ENCODE assay signal across 1 cellular context in genomic region chr6:15063253-15063853, GRCh38.
TF ChIP-seq lines count a peak whose summit lies in the region.

No MANE protein-coding gene starts in this region.

TF ChIP-seq in K562, 482 proteins besides CTCF, POLR2A, EP300 and RAD21 (continued from another document and continues in another):
- no peak for TF ChIP-seq AFF4 (CRISPR knock-in tag; IDR thresholded peaks at IDR 0.05)
- no peak for TF ChIP-seq ETS2 (tag; IDR thresholded peaks at IDR 0.05; ENCODE audit: borderline replicate concordance, poor library complexity, severe bottlenecking)
- TF ChIP-seq NR3C1 (CRISPR knock-in tag; IDR thresholded peaks at IDR 0.05): no peak
- TF ChIP-seq JUND (IDR thresholded peaks at IDR 0.05; ENCODE audit: borderline replicate concordance, low read depth, low read length): peak; percentile 10; the same call in 1 of the 2 replicates
- TF ChIP-seq JUND (tag; IDR thresholded peaks at IDR 0.05; ENCODE audit: borderline replicate concordance, low read depth, low read length): 0 out of 3 replicates have a peak, but pooled peaks have one; percentile 7
- no peak for TF ChIP-seq SRSF3 (IDR thresholded peaks at IDR 0.05; ENCODE audit: insufficient read depth, low read length)
- no peak for TF ChIP-seq EP400 (IDR thresholded peaks at IDR 0.05)
- TF ChIP-seq HEY1 (CRISPR knock-in tag; IDR thresholded peaks at IDR 0.05; ENCODE audit: borderline replicate concordance): no peak
- no peak for TF ChIP-seq RBM39 (optimal IDR thresholded peaks at IDR 0.05; ENCODE audit: low read depth, low read length)
- no peak for TF ChIP-seq ZNF830 (CRISPR knock-in tag; IDR thresholded peaks at IDR 0.05)
- TF ChIP-seq SMARCA4 (IDR thresholded peaks at IDR 0.05): no peak
- no peak for TF ChIP-seq TCF7 (IDR thresholded peaks at IDR 0.05; ENCODE audit: borderline replicate concordance)
- TF ChIP-seq CTBP1 (IDR thresholded peaks at IDR 0.05; ENCODE audit: borderline replicate concordance): peak; percentile 33; the same call in 1 of the 2 replicates
- TF ChIP-seq, protein P1, sequence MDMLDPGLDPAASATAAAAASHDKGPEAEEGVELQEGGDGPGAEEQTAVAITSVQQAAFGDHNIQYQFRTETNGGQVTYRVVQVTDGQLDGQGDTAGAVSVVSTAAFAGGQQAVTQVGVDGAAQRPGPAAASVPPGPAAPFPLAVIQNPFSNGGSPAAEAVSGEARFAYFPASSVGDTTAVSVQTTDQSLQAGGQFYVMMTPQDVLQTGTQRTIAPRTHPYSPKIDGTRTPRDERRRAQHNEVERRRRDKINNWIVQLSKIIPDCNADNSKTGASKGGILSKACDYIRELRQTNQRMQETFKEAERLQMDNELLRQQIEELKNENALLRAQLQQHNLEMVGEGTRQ (CRISPR knock-in tag; IDR thresholded peaks at IDR 0.05): no peak
- TF ChIP-seq ZNF766 (CRISPR knock-in tag; conservative IDR thresholded peaks at IDR 0.05): no peak
- TF ChIP-seq U2AF1 (optimal IDR thresholded peaks at IDR 0.05; ENCODE audit: low read depth, low read length): no peak
- peak; percentile 72 for TF ChIP-seq TEAD2 (tag; IDR thresholded peaks at IDR 0.05)
- TF ChIP-seq ZNF165 (CRISPR knock-in tag; IDR thresholded peaks at IDR 0.05; ENCODE audit: borderline replicate concordance): no peak
- TF ChIP-seq SMARCE1 (IDR thresholded peaks at IDR 0.05): peak; percentile 54; the same call in 1 of the 2 replicates
- TF ChIP-seq RAD51 (IDR thresholded peaks at IDR 0.05; ENCODE audit: borderline replicate concordance, low read depth): no peak
- TF ChIP-seq SFPQ (IDR thresholded peaks at IDR 0.05; ENCODE audit: low read depth, low read length): no peak
- TF ChIP-seq E2F5 (CRISPR knock-in tag; IDR thresholded peaks at IDR 0.05): no peak
- no peak for TF ChIP-seq SP2 (IDR thresholded peaks at IDR 0.05; ENCODE audit: extremely low read depth, low read depth, low read length, poor library complexity, severe bottlenecking)
- TF ChIP-seq, protein P2, sequence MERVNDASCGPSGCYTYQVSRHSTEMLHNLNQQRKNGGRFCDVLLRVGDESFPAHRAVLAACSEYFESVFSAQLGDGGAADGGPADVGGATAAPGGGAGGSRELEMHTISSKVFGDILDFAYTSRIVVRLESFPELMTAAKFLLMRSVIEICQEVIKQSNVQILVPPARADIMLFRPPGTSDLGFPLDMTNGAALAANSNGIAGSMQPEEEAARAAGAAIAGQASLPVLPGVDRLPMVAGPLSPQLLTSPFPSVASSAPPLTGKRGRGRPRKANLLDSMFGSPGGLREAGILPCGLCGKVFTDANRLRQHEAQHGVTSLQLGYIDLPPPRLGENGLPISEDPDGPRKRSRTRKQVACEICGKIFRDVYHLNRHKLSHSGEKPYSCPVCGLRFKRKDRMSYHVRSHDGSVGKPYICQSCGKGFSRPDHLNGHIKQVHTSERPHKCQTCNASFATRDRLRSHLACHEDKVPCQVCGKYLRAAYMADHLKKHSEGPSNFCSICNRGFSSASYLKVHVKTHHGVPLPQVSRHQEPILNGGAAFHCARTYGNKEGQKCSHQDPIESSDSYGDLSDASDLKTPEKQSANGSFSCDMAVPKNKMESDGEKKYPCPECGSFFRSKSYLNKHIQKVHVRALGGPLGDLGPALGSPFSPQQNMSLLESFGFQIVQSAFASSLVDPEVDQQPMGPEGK (CRISPR knock-in tag; IDR thresholded peaks at IDR 0.05; ENCODE audit: borderline replicate concordance): no peak
- no peak for TF ChIP-seq GTF2E2 (tag; IDR thresholded peaks at IDR 0.05)
- TF ChIP-seq TCF3 (CRISPR knock-in tag; IDR thresholded peaks at IDR 0.05): 0 out of 2 replicates have a peak, but pooled peaks have one; percentile 11
- TF ChIP-seq ELF1 (tag; IDR thresholded peaks at IDR 0.05): no peak
- TF ChIP-seq ZNF224 (CRISPR knock-in tag; IDR thresholded peaks at IDR 0.05): no peak
- no peak for TF ChIP-seq PRMT5 (CRISPR knock-in tag; IDR thresholded peaks at IDR 0.05)
- TF ChIP-seq ZNF395 (CRISPR knock-in tag; IDR thresholded peaks at IDR 0.05): peak; percentile 67; the same call in 1 of the 2 replicates
- TF ChIP-seq HINFP (tag; conservative IDR thresholded peaks at IDR 0.05; ENCODE audit: low read depth): 0 out of 2 replicates have a peak, but pooled peaks have one; percentile 9
- TF ChIP-seq MCM5 (IDR thresholded peaks at IDR 0.05; ENCODE audit: low read depth): no peak
- TF ChIP-seq ZFP91 (CRISPR knock-in tag; IDR thresholded peaks at IDR 0.05): no peak
- 0 out of 2 replicates have a peak, but pooled peaks have one; percentile 20 for TF ChIP-seq ZNF143 (CRISPR knock-in tag; IDR thresholded peaks at IDR 0.05)
- TF ChIP-seq EGR1 (conservative IDR thresholded peaks at IDR 0.05): no peak
- TF ChIP-seq POLR3G (IDR thresholded peaks at IDR 0.05; ENCODE audit: extremely low read depth, insufficient read length, insufficient replicate concordance): no peak
- no peak for TF ChIP-seq ATF1 (CRISPR knock-in tag; IDR thresholded peaks at IDR 0.05)
- TF ChIP-seq ATF1 (tag; IDR thresholded peaks at IDR 0.05): no peak
- no peak for TF ChIP-seq POLR2AphosphoS2 (IDR thresholded peaks at IDR 0.05; ENCODE audit: low read length)
- no peak for TF ChIP-seq ADNP (tag; IDR thresholded peaks at IDR 0.05)
- peak; percentile 99 for TF ChIP-seq SPI1 (IDR thresholded peaks at IDR 0.05; ENCODE audit: borderline replicate concordance, low read depth, low read length)
- TF ChIP-seq EHMT2 (IDR thresholded peaks at IDR 0.05): peak; percentile 46; the same call in 1 of the 2 replicates
- TF ChIP-seq ZFPM2 (CRISPR knock-in tag; IDR thresholded peaks at IDR 0.05): no peak
- TF ChIP-seq CC2D1A (IDR thresholded peaks at IDR 0.05): no peak
- TF ChIP-seq, protein P3, sequence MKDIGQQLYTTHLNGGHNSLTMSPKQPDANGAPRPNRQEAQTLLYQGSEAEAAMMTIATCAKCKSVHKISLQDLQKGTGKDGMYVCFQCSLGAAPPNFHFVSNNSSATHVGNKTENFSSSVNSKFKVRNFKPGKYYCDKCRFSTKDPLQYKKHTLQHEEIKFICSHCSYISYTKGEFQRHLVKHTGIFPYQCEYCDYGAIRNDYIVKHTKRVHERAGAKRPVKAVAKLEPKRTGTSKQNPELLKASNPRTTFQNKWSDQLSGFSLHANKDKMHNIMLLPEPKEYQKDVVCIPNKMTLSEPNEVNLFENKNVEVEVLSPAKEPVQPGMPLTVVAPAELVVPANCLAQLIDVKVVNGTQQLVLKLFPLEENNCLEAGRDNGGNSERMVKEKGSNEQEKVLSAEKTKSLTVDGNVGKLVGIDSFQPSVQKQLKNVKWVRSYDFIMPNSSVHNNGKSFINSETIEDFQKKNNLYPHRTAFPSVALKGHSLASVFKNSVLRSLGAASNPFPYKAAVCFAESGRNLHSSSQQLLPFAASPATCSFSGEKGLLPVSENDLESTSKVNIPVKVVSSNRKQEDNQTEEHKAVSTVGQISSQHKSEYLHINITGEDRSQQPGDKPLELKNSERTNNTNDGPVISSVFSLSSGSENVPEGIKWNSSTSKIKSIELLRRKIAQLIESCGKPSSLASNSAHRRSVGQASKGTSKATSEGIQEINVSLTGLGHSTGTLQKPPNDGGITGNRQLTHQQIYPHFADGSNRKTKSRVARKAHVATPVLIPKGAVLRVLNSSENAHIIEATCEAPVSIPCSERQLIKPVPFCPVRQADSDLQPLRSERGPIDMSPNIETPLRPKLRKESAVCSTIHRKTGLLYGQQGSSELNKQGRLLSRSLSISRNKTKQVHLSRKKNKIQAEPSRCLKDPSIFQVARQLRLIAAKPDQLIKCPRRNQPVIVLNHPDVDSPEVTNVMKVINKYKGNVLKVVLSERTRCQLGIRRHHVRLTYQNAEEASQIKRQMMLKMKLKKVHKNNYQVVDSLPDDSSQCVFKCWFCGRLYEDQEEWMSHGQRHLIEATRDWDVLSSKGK (CRISPR knock-in tag; IDR thresholded peaks at IDR 0.05): no peak
- TF ChIP-seq, protein P4, sequence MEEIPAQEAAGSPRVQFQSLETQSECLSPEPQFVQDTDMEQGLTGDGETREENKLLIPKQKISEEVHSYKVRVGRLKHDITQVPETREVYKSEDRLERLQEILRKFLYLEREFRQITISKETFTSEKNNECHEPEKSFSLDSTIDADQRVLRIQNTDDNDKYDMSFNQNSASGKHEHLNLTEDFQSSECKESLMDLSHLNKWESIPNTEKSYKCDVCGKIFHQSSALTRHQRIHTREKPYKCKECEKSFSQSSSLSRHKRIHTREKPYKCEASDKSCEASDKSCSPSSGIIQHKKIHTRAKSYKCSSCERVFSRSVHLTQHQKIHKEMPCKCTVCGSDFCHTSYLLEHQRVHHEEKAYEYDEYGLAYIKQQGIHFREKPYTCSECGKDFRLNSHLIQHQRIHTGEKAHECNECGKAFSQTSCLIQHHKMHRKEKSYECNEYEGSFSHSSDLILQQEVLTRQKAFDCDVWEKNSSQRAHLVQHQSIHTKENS (CRISPR knock-in tag; IDR thresholded peaks at IDR 0.05): no peak
